Comparison of ENCODE assay signal across 38 cellular contexts in genomic region chr1:66853379-66853778, GRCh38. TPM values are rescaled to one million over a fixed set of nuclear protein-coding genes. Genes with fewer than 3 reads are reported as not detected.
"Had no signal": no experiment of that assay in that cellular context is flagged by ENCODE, and none has a peak within 500 bp of the region (broad histone marks: within the 10 kb centered on the region; RNA-seq: fewer than 3 reads in every experiment).

No MANE protein-coding gene starts in this region.

- H3K36me3 ChIP-seq: esophagus muscularis mucosa, gastroesophageal sphincter, heart left ventricle, neutrophil, right lobe of liver, stomach, thyroid gland, vagina had no signal

- ATAC-seq: gastroesophageal sphincter; heart left ventricle; left lobe of liver; mucosa of descending colon; natural killer cell treated with Interleukin-12 subunit alpha and Interleukin-12 subunit beta and Interleukin-15 and Interleukin-18, amount 100 ng/mL, for 72 hours; right lobe of liver; stimulated activated effector memory CD8-positive, alpha-beta T cell treated with anti-CD3 and anti-CD28 coated beads, Interleukin-12 subunit alpha, Interleukin-12 subunit beta, amount 100 ng/mL, for 72 hours had no signal

- H3K79me2 ChIP-seq: hepatocyte, parathyroid adenoma had no signal

- DNase-seq: dermis blood vessel endothelial cell; effector memory CD4-positive, alpha-beta T cell; heart left ventricle; kidney; mesenchymal stem cell; mucosa of descending colon; naive B cell; right lobe of liver; stimulated activated CD4-positive, alpha-beta T cell treated with anti-CD3 and anti-CD28 coated beads, Interleukin-12 subunit alpha, Interleukin-12 subunit beta, amount 100 ng/mL, for 4 hours; stimulated activated CD4-positive, alpha-beta T cell treated with anti-CD3 and anti-CD28 coated beads, Interleukin-1b, Interleukin-23, amount 100 ng/mL, for 48 hours; stimulated activated CD4-positive, alpha-beta T cell treated with anti-CD3 and anti-CD28 coated beads, Interleukin-4, amount 100 ng/mL, for 1 hour; stimulated activated naive CD4-positive, alpha-beta T cell treated with Interleukin-2 at 50 U/mL for 16 hours; stomach; thyroid gland; trophoblast cell had no signal

- H3K4me1 ChIP-seq: esophagus muscularis mucosa, foreskin keratinocyte, gastroesophageal sphincter, heart left ventricle, parathyroid adenoma, right lobe of liver, stomach, thyroid gland, vagina had no signal

- H3K27ac Mint-ChIP-seq: mesothelial cell of epicardium; natural killer cell treated with Interleukin-12 subunit alpha and Interleukin-12 subunit beta and Interleukin-15 and Interleukin-18, amount 100 ng/mL, for 72 hours; progenitor cell of endocrine pancreas; stimulated activated effector memory CD8-positive, alpha-beta T cell treated with anti-CD3 and anti-CD28 coated beads, Interleukin-12 subunit alpha, Interleukin-12 subunit beta, amount 100 ng/mL, for 72 hours had no signal

- FAIRE-seq: endothelial cell of umbilical vein, kidney had no signal

- H3K4me3 ChIP-seq: esophagus muscularis mucosa, gastroesophageal sphincter, heart left ventricle, hepatocyte, mucosa of descending colon, right lobe of liver, smooth muscle cell, stomach, thyroid gland, vagina had no signal

- H3K36me3 Mint-ChIP-seq: stimulated activated effector memory CD8-positive, alpha-beta T cell treated with anti-CD3 and anti-CD28 coated beads, Interleukin-12 subunit alpha, Interleukin-12 subunit beta, amount 100 ng/mL, for 72 hours had no signal

- H3K27me3 Mint-ChIP-seq: naive B cell, progenitor cell of endocrine pancreas had no signal

- H3K9ac ChIP-seq: parathyroid adenoma had no signal

- H3K9me3 ChIP-seq: esophagus muscularis mucosa, gastroesophageal sphincter, mucosa of descending colon, neutrophil, right lobe of liver, stomach, thyroid gland, vagina had no signal

- H3K27me3 ChIP-seq: esophagus muscularis mucosa, foreskin keratinocyte, gastroesophageal sphincter, heart left ventricle, hepatocyte, neutrophil, right lobe of liver, stomach, thyroid gland, vagina had no signal

- H2AFZ ChIP-seq: hepatocyte, parathyroid adenoma had no signal

- H3K4me3 Mint-ChIP-seq: mesothelial cell of epicardium; naive B cell; natural killer cell treated with Interleukin-12 subunit alpha and Interleukin-12 subunit beta and Interleukin-15 and Interleukin-18, amount 100 ng/mL, for 72 hours; neural crest cell; stimulated activated effector memory CD8-positive, alpha-beta T cell treated with anti-CD3 and anti-CD28 coated beads, Interleukin-12 subunit alpha, Interleukin-12 subunit beta, amount 100 ng/mL, for 72 hours had no signal

- H3K4me1 Mint-ChIP-seq: neural crest cell; stimulated activated effector memory CD8-positive, alpha-beta T cell treated with anti-CD3 and anti-CD28 coated beads, Interleukin-12 subunit alpha, Interleukin-12 subunit beta, amount 100 ng/mL, for 72 hours had no signal

- H3K27ac ChIP-seq: esophagus muscularis mucosa, foreskin keratinocyte, gastroesophageal sphincter, heart left ventricle, hepatocyte, neutrophil, parathyroid adenoma, right lobe of liver, stomach, thyroid gland, vagina had no signal

- H3K4me2 ChIP-seq: hepatocyte, smooth muscle cell had no signal

RNA-seq across cellular contexts. Expression of gene INSL5, which starts 52.3 kb away (rescaled TPM):
- total RNA-seq: dermis blood vessel endothelial cell; endothelial cell of umbilical vein; epithelial cell of proximal tubule; esophagus muscularis mucosa; fibroblast of lung; foreskin keratinocyte; gastroesophageal sphincter; heart left ventricle; kidney; left lobe of liver; lower leg skin; lung microvascular endothelial cell; mesothelial cell of epicardium; natural killer cell treated with Interleukin-12 subunit alpha and Interleukin-12 subunit beta and Interleukin-15 and Interleukin-18, amount 100 ng/mL, for 72 hours; neural crest cell; omental fat pad; progenitor cell of endocrine pancreas; right lobe of liver; smooth muscle cell; stomach; subcutaneous adipose tissue; temporal lobe; thyroid gland; ureter; vagina had no signal
- polyA plus RNA-seq: endothelial cell of umbilical vein, fibroblast of lung, foreskin keratinocyte, heart left ventricle, stomach had no signal
